14 cellular contexts compared by ENCODE assay signal in genomic region chr13:28606466-28606865, GRCh38. TPM values are rescaled to one million over a fixed set of nuclear protein-coding genes. Genes with fewer than 3 reads are reported as not detected.
A peak's percentile ranks its signal among the peaks of the same experiment; 100 is the strongest.
DNase-seq lines count a peak whose midpoint lies in the region; ATAC-seq, FAIRE-seq and TF ChIP-seq lines count a peak whose summit lies in the region.
"Had no signal": no experiment of that assay in that cellular context is flagged by ENCODE, and none has a peak within 500 bp of the region (broad histone marks: within the 10 kb centered on the region; RNA-seq: fewer than 3 reads in every experiment).

No MANE protein-coding gene starts in this region.

- no TSS peak for BruUV-seq in IMR-90 (replicated peaks; lab: Mats Ljungman, UMichigan)

- 0 out of 2 replicates have a peak overlapping the region, but pooled peaks have one; percentile 32 for H2BK120ac ChIP-seq in IMR-90 (ENCODE audit: low read depth, low read length)
- no peak overlapping the region for H2BK120ac ChIP-seq in mesenchymal stem cell (ENCODE audit: low read depth, low read length)

- H3K79me1 ChIP-seq in IMR-90 (ENCODE audit: low read depth in 1 of 2, low read length in 2 of 2), result no peaks in the 10 kb centered on the region
- no peaks in the 10 kb centered on the region for H3K79me1 ChIP-seq in mesenchymal stem cell (replicated peaks; ENCODE audit: low read length, poor library complexity, severe bottlenecking)

- H3K18ac ChIP-seq in IMR-90 (ENCODE audit: low read depth, low read length), result 0 out of 2 replicates have a peak overlapping the region, but pooled peaks have one; percentile 25
- no peak overlapping the region for H3K18ac ChIP-seq in mesenchymal stem cell (ENCODE audit: low read depth in 1 of 2, low read length in 2 of 2)

- dilution Hi-C loops in IMR-90 (cut with HindIII; ENCODE audit: low sequenced_read_pairs, unreplicated experiment), result no loop called here

- no peaks in the 10 kb centered on the region for H3K36me3 ChIP-seq in IMR-90 (ENCODE audit: control insufficient read depth, insufficient read depth, low read length)
- no peaks in the 10 kb centered on the region for H3K36me3 ChIP-seq in mesenchymal stem cell (ENCODE audit: control insufficient read depth in 1 of 2, insufficient read depth in 2 of 2, low read depth in 1 of 2, low read length in 2 of 2)
- H3K36me3 ChIP-seq: BLaER1 treated with 17β-estradiol and CSF1 and Interleukin-3, amounts not matched to agents 10 nM and 100 nM had no signal

- no peak overlapping the region for H4K5ac ChIP-seq in IMR-90 (ENCODE audit: low read depth, low read length)

- H4K20me1 ChIP-seq in IMR-90 (ENCODE audit: insufficient read depth, low read length), result no peaks in the 10 kb centered on the region
- H4K20me1 ChIP-seq: BLaER1 treated with 17β-estradiol and CSF1 and Interleukin-3, amounts not matched to agents 10 nM and 100 nM had no signal

- 0 out of 2 replicates have a peak overlapping the region, but pooled peaks have one; percentile 9 for H2BK20ac ChIP-seq in IMR-90 (ENCODE audit: low read depth, low read length)

- H3K27ac ChIP-seq in IMR-90 (ENCODE audit: insufficient read depth, low read length) (no peak overlapping the region), mesenchymal stem cell (ENCODE audit: low read length, poor library complexity, severe bottlenecking) (no peak overlapping the region)
- H3K27ac ChIP-seq: BLaER1 treated with 17β-estradiol and CSF1 and Interleukin-3, amounts not matched to agents 10 nM and 100 nM had no signal

- 0 out of 2 replicates have a peak, but pooled peaks cover 6% of the 10 kb centered on the region for H3K9me1 ChIP-seq in IMR-90 (ENCODE audit: insufficient read depth, low read length)

- POLR2A ChIA-PET in IMR-90 (lab: Charles Lee; ENCODE audit: unreplicated experiment), result no interaction called here

- H2BK15ac ChIP-seq in IMR-90 (ENCODE audit: low read depth, low read length) (0 out of 3 replicates have a peak overlapping the region, but pooled peaks have one; percentile 25), mesenchymal stem cell (ENCODE audit: low read depth, poor library complexity, severe bottlenecking) (no peak overlapping the region)

- ATAC-seq in IMR-90 (ENCODE audit: low read depth) (no peak), SK-N-SH treated with all-trans-retinoic acid at 6 μM for 48 hours (no peak)
- no peak for ATAC-seq in activated CD4-positive, CD25-positive, alpha-beta regulatory T cell treated with anti-CD3 and anti-CD28 coated beads, Interleukin-2, amount 50 U/mL, for 24 hours

- H3K23ac ChIP-seq in IMR-90 (ENCODE audit: low read depth, low read length) (peak overlapping the region; percentile 27; the same call in 1 of the 2 replicates), mesenchymal stem cell (ENCODE audit: low read length in 2 of 2) (no peak overlapping the region)

- H3K27me3 ChIP-seq in IMR-90 (ENCODE audit: control insufficient read depth, insufficient read depth, low read length) (no peaks in the 10 kb centered on the region), mesenchymal stem cell (ENCODE audit: control insufficient read depth in 1 of 2, insufficient read depth in 1 of 2, low read length in 2 of 2) (peaks cover 0 to 9% of the 10 kb centered on the region in 2 experiments)
- H3K27me3 ChIP-seq: BLaER1 treated with 17β-estradiol and CSF1 and Interleukin-3, amounts not matched to agents 10 nM and 100 nM had no signal

- TF ChIP-seq CTCF in IMR-90 (conservative IDR thresholded peaks at IDR 0.05; ENCODE audit: low read depth, low read length), result no peak

- no peak overlapping the region for H3K4me2 ChIP-seq in IMR-90 (ENCODE audit: low read depth, low read length)
- H3K4me2 ChIP-seq in mesenchymal stem cell (ENCODE audit: low read length, poor library complexity, severe bottlenecking), result no peak overlapping the region
- H3K4me2 ChIP-seq: BLaER1 treated with 17β-estradiol and CSF1 and Interleukin-3, amounts not matched to agents 10 nM and 100 nM had no signal

- no peak overlapping the region for H3K56ac ChIP-seq in IMR-90 (ENCODE audit: extremely low read depth, insufficient read depth, low read length)

- CTCF ChIA-PET in IMR-90 (lab: Yijun Ruan, JAX), result no interaction called here

- WGBS in IMR-90 (ENCODE audit: extremely low coverage in 2 of 2, insufficient read length in 1 of 2), 2 experiments, result no CpG with 5 or more reads among the region's 5 CpGs
- 44% methylated on average over 5 of the region's 5 CpGs for WGBS in mesenchymal stem cell

- no peak for FAIRE-seq in GM12892 (lab: Jason Lieb, UNC)
- FAIRE-seq: GM12878 had no signal

- TF ChIP-seq POLR2A in IMR-90 (IDR thresholded peaks at IDR 0.05; ENCODE audit: low read depth, low read length), result no peak
- no peak for TF ChIP-seq POLR2A in GM12892 (IDR thresholded peaks at IDR 0.05; ENCODE audit: low read depth, low read length)

- H3K4ac ChIP-seq in IMR-90 (ENCODE audit: low read depth, low read length), result no peak overlapping the region
- H3K4ac ChIP-seq in mesenchymal stem cell (ENCODE audit: low read depth in 1 of 2, low read length in 2 of 2), result no peak overlapping the region

- H2AFZ ChIP-seq in IMR-90 (replicated peaks; ENCODE audit: low read length, poor library complexity) (no peak overlapping the region), mesenchymal stem cell (ENCODE audit: low read depth, low read length) (no peak overlapping the region)

- no peak overlapping the region for H2AK9ac ChIP-seq in IMR-90 (replicated peaks; ENCODE audit: low read depth, low read length, poor library complexity)

- H3K9me3 ChIP-seq in IMR-90 (ENCODE audit: control insufficient read depth, insufficient read depth, low read length) (no peaks in the 10 kb centered on the region), mesenchymal stem cell (ENCODE audit: control insufficient read depth, low read length) (no peaks in the 10 kb centered on the region)
- H3K9me3 ChIP-seq: BLaER1 treated with 17β-estradiol and CSF1 and Interleukin-3, amounts not matched to agents 10 nM and 100 nM had no signal

- H3K4me3 ChIP-seq in IMR-90 (ENCODE audit: insufficient read depth, low read depth, low read length), result no peak overlapping the region
- no peak overlapping the region for H3K4me3 ChIP-seq in mesenchymal stem cell (ENCODE audit: insufficient read depth in 1 of 2, low read depth in 1 of 2, low read length in 2 of 2)
- H3K4me3 ChIP-seq: BLaER1 treated with 17β-estradiol and CSF1 and Interleukin-3, amounts not matched to agents 10 nM and 100 nM; GM12878 had no signal

- in situ Hi-C loops in IMR-90 (cut with MboI; ENCODE audit: low sequenced_read_pairs), result no loop called here

- DNase-seq in IMR-90, result peak; percentile 19
- DNase-seq in amniotic epithelial cell (ENCODE audit: low read depth), result peak; percentile 56
- DNase-seq in mesenchymal stem cell, result peak; percentile 39
- no peak for DNase-seq in T-helper 1 cell
- DNase-seq in GM12892 (ENCODE audit: insufficient read length), result no peak
- DNase-seq: ACHN; CD4-positive, CD25-positive, alpha-beta regulatory T cell; DMS53; GOT3; H9 had no signal

- intact Hi-C loops in IMR-90 (cut with micrococcal nuclease), result no loop called here

- no peak overlapping the region for H4K8ac ChIP-seq in IMR-90 (ENCODE audit: low read depth in 2 of 2, low read length in 2 of 2)
- H4K8ac ChIP-seq in mesenchymal stem cell (ENCODE audit: low read length), result no peak overlapping the region

- H3K9ac ChIP-seq in IMR-90 (ENCODE audit: low read depth, low read length) (no peak overlapping the region), mesenchymal stem cell (ENCODE audit: low read length) (no peak overlapping the region)
- H3K9ac ChIP-seq: BLaER1 treated with 17β-estradiol and CSF1 and Interleukin-3, amounts not matched to agents 10 nM and 100 nM had no signal

- no peak for TF ChIP-seq RAD21 in IMR-90 (IDR thresholded peaks at IDR 0.05; ENCODE audit: low read length)

- H2BK12ac ChIP-seq in mesenchymal stem cell (ENCODE audit: low read length in 2 of 2), result no peak overlapping the region

- H4K91ac ChIP-seq in IMR-90 (ENCODE audit: insufficient read depth, low read depth, low read length), result no peak overlapping the region
- H4K91ac ChIP-seq in mesenchymal stem cell (ENCODE audit: low read length), result no peak overlapping the region

- H2AK5ac ChIP-seq in IMR-90 (ENCODE audit: low read depth, low read length) (peak overlapping the region; percentile 13; the same call in 1 of the 2 replicates), mesenchymal stem cell (ENCODE audit: low read length, severe bottlenecking) (no peak overlapping the region)

- H2BK5ac ChIP-seq in IMR-90 (ENCODE audit: low read depth, low read length, poor library complexity, severe bottlenecking) (no peak overlapping the region), mesenchymal stem cell (ENCODE audit: low read depth, low read length, poor library complexity, severe bottlenecking) (no peak overlapping the region)

- H3K4me1 ChIP-seq in IMR-90 (ENCODE audit: control insufficient read depth, insufficient read depth, low read length) (peaks cover 4% of the 10 kb centered on the region; the same call in 1 of the 2 replicates), mesenchymal stem cell (ENCODE audit: control insufficient read depth, insufficient read depth, low read depth, low read length) (peaks cover 9% of the 10 kb centered on the region)

- H3K14ac ChIP-seq in IMR-90 (replicated peaks; ENCODE audit: low read depth, low read length) (0 out of 2 replicates have a peak overlapping the region, but pooled peaks have one; percentile 36), mesenchymal stem cell (ENCODE audit: low read length in 2 of 2) (no peak overlapping the region)

TF ChIP-seq in IMR-90, 13 proteins besides CTCF, POLR2A, EP300 and RAD21:
- TF ChIP-seq NFE2L2 (IDR thresholded peaks at IDR 0.05; ENCODE audit: low read depth, low read length), result no peak
- TF ChIP-seq FOS (IDR thresholded peaks at IDR 0.05; ENCODE audit: low read depth, low read length), result no peak

TF ChIP-seq in SK-N-SH treated with all-trans-retinoic acid at 6 μM for 48 hours, 23 proteins besides CTCF, POLR2A, EP300 and RAD21 (continues in another document):
- TF ChIP-seq ZNF565 (CRISPR knock-in tag; conservative IDR thresholded peaks at IDR 0.05; ENCODE audit: low read depth) (no peak), GLIS3 (CRISPR knock-in tag; IDR thresholded peaks at IDR 0.05) (no peak), ESRRG (CRISPR knock-in tag; IDR thresholded peaks at IDR 0.05) (no peak), ZNF8 (CRISPR knock-in tag; IDR thresholded peaks at IDR 0.05) (no peak), ZC3H10 (CRISPR knock-in tag; IDR thresholded peaks at IDR 0.05) (no peak), ZFP3 (CRISPR knock-in tag; IDR thresholded peaks at IDR 0.05) (no peak)

RNA-seq across cellular contexts. Expression of gene POMP, which starts 52.5 kb away (rescaled TPM):
- total RNA-seq in IMR-90 (2012; rRNA removed), result 60.2 and 117 TPM in 2 replicates
- polyA plus RNA-seq in IMR-90 (2012; rRNA removed), result 54.0 and 68.4 TPM in 2 replicates
- polyA plus RNA-seq in IMR-90 (2012; cell fraction: cytosol; rRNA removed), result 8.4 and 14.3 TPM in 2 replicates
- 1.6 and 18.6 TPM in 2 replicates for polyA plus RNA-seq in IMR-90 (2012; cell fraction: nucleus; rRNA removed; ENCODE audit: low replicate concordance)
- polyA plus RNA-seq in mesenchymal stem cell (2013, experiment 1 of 2), result 172 TPM
- polyA plus RNA-seq in mesenchymal stem cell (2013, experiment 2 of 2), result 184 TPM
- polyA plus RNA-seq in GM12892 (2012; ENCODE audit: missing spikeins), result 173 TPM

Comparison
In these comparisons a context has a peak if more than half of its experiments do, and no peak if none do; other contexts are left out.
1. DNase-seq: peak in IMR-90 (single experiment), amniotic epithelial cell (single experiment) and mesenchymal stem cell (single experiment); none in T-helper 1 cell (0 of 5) and GM12892 (single experiment).